In the genomic region with DNA sequence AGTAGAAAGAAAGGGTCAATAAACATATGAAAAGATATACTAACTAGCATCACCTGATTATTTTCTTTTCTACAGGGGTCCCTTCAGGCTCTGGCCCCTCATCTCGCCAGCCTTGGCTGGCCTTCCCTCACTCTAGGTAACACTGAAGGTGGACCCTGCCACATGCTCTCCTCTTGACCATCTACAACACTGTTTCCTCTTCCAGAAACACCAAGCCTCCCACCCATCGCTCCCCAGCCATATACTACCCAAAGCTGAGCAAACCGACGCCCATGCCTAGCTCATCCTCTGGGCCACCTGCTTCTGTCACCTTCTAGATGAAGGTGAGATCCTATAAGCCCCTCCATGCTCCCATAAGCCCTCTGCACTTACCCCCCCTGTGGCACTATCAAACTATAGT, we compare ENCODE assay signal across 21 cellular contexts. TPM values are rescaled to one million over a fixed set of nuclear protein-coding genes. Genes with fewer than 3 reads are reported as not detected.
DNase-seq lines count a peak whose midpoint lies in the region; ATAC-seq, FAIRE-seq and TF ChIP-seq lines count a peak whose summit lies in the region.
"Had no signal": no experiment of that assay in that cellular context is flagged by ENCODE, and none has a peak within 500 bp of the region (broad histone marks: within the 10 kb centered on the region; RNA-seq: fewer than 3 reads in every experiment).

No MANE protein-coding gene starts in this region.

- POLR2A ChIA-PET in CD8-positive, alpha-beta T cell (lab: Charles Lee): no interaction called here
- POLR2A ChIA-PET in K562 (lab: Yijun Ruan, JAX): interaction anchor here (0.6 to 2.4 kb wide), 12 partner anchors 9 to 171 kb away, joined by 3 to 11 read pairs (median 4); a partner anchor contains a TSS

- H3K36me3 Mint-ChIP-seq in CD8-positive, alpha-beta T cell: peaks cover 70% of the 10 kb centered on the region
- H3K36me3 Mint-ChIP-seq in GM23338 (ENCODE audit: low read depth) (peaks cover 73% of the 10 kb centered on the region), osteocyte (ENCODE audit: unreplicated experiment) (peaks cover 33% of the 10 kb centered on the region)
- H3K36me3 Mint-ChIP-seq in activated CD8-positive, alpha-beta memory T cell treated with anti-CD3 and anti-CD28 coated beads, Interleukin-2, amount 10 ng/mL, durations not matched to agents 7 days and 5 days: peaks cover 49% of the 10 kb centered on the region

- CTCF ChIA-PET in CD8-positive, alpha-beta T cell (lab: Charles Lee): interaction anchor here (0.9 to 6.6 kb wide), 6 partner anchors 9 to 123 kb away, joined by 3 to 59 read pairs (median 4); no protein-coding TSS in a partner anchor
- CTCF ChIA-PET in K562 (lab: Yijun Ruan, JAX; ENCODE audit: low intra/inter-chr PET ratio): no interaction called here
- CTCF ChIA-PET in activated CD8-positive, alpha-beta memory T cell treated with anti-CD3 and anti-CD28 coated beads, Interleukin-2, amount 10 ng/mL, durations not matched to agents 7 days and 5 days (lab: Charles Lee): interaction anchor here (1.2 to 5.0 kb wide), 2 partner anchors 41 to 105 kb away, joined by 4 to 41 read pairs; a partner anchor contains a TSS

- H3K9ac ChIP-seq in K562 (ENCODE audit: insufficient read depth in 1 of 2, low read depth in 2 of 2, low read length in 2 of 2): no peak overlapping the region

- peaks cover 20% of the 10 kb centered on the region for H3K36me3 ChIP-seq in CD8-positive, alpha-beta T cell (ENCODE audit: insufficient read depth, low read length)
- H3K36me3 ChIP-seq in GM23338 (ENCODE audit: insufficient read depth): peaks cover 37% of the 10 kb centered on the region
- peaks cover 91% of the 10 kb centered on the region for H3K36me3 ChIP-seq in K562 (ENCODE audit: control insufficient read depth, insufficient read depth, low read length)

- BruUV-seq in K562 (replicated peaks; lab: Mats Ljungman, UMichigan): no TSS peak

- H3K9me2 ChIP-seq in GM23338 (ENCODE audit: insufficient read depth): no peaks in the 10 kb centered on the region

- TF ChIP-seq CTCF in CD8-positive, alpha-beta T cell (IDR thresholded peaks at IDR 0.05): no peak
- TF ChIP-seq CTCF in GM23338 (conservative IDR thresholded peaks at IDR 0.05; ENCODE audit: low read depth in 2 of 2): no peak
- TF ChIP-seq CTCF in K562 (IDR thresholded peaks at IDR 0.05 in 2 of 3, conservative IDR thresholded peaks at IDR 0.05 in 1 of 3; ENCODE audit: insufficient read depth in 2 of 3, low read depth in 1 of 3, low read length in 3 of 3): no peak
- no peak for TF ChIP-seq CTCF in osteocyte (IDR thresholded peaks at IDR 0.05)

- no peaks in the 10 kb centered on the region for H3K27me3 ChIP-seq in CD8-positive, alpha-beta T cell (ENCODE audit: insufficient read depth, low read length)
- no peaks in the 10 kb centered on the region for H3K27me3 ChIP-seq in GM23338 (ENCODE audit: insufficient read depth)
- no peaks in the 10 kb centered on the region for H3K27me3 ChIP-seq in K562 (ENCODE audit: control insufficient read depth in 2 of 2, insufficient read depth in 2 of 2, low read length in 2 of 2)
- H3K27me3 ChIP-seq: BE2C had no signal

- H3K79me2 ChIP-seq in GM23338 (replicated peaks; ENCODE audit: insufficient read depth): no peaks in the 10 kb centered on the region
- H3K79me2 ChIP-seq in K562 (ENCODE audit: control insufficient read depth, insufficient read depth, low read length): peaks cover 6% of the 10 kb centered on the region; the same call in 1 of the 3 replicates

- 0 out of 2 replicates have a peak, but pooled peaks cover 4% of the 10 kb centered on the region for H3F3A ChIP-seq in GM23338 (replicated peaks; ENCODE audit: low read depth)

- no peaks in the 10 kb centered on the region for H3K4me1 ChIP-seq in CD8-positive, alpha-beta T cell (ENCODE audit: insufficient read depth, low read length)
- 0 out of 2 replicates have a peak, but pooled peaks cover 4% of the 10 kb centered on the region for H3K4me1 ChIP-seq in GM23338 (ENCODE audit: insufficient read depth)
- H3K4me1 ChIP-seq in K562 (replicated peaks in 1 of 2; ENCODE audit: control insufficient read depth in 2 of 2, insufficient read depth in 2 of 2, low read length in 2 of 2): no peaks in the 10 kb centered on the region
- H3K4me1 ChIP-seq: BE2C had no signal

- no peaks in the 10 kb centered on the region for H3K27me3 Mint-ChIP-seq in CD8-positive, alpha-beta T cell (ENCODE audit: low read depth)
- no peaks in the 10 kb centered on the region for H3K27me3 Mint-ChIP-seq in GM23338 (ENCODE audit: insufficient read depth, low read depth, poor library complexity)
- no peaks in the 10 kb centered on the region for H3K27me3 Mint-ChIP-seq in osteocyte (ENCODE audit: unreplicated experiment)
- no peaks in the 10 kb centered on the region for H3K27me3 Mint-ChIP-seq in activated CD8-positive, alpha-beta memory T cell treated with anti-CD3 and anti-CD28 coated beads, Interleukin-2, amount 10 ng/mL, durations not matched to agents 7 days and 5 days

- in situ Hi-C loops in K562 (cut with MboI): no loop called here

- WGBS in K562 (ENCODE audit: insufficient coverage, low coverage, missing lambda C conversion rate): 95% methylated on average over 4 of the region's 4 CpGs

- intact Hi-C loops in CD8-positive, alpha-beta T cell (cut with DNase I, micrococcal nuclease): no loop called here
- intact Hi-C loops in K562 (cut with micrococcal nuclease): no loop called here

- no peak overlapping the region for H3K27ac ChIP-seq in CD8-positive, alpha-beta T cell (ENCODE audit: low read depth, low read length)
- H3K27ac ChIP-seq in GM23338 (ENCODE audit: low read depth): peak overlapping the region; percentile 51; the same call in 1 of the 2 replicates
- H3K27ac ChIP-seq in K562 (ENCODE audit: extremely low read depth, low read depth, low read length): no peak overlapping the region

- H2AFZ ChIP-seq in GM23338 (no peak overlapping the region), K562 (ENCODE audit: low read depth, low read length) (no peak overlapping the region)

- no peak for ATAC-seq in CD8-positive, alpha-beta T cell
- ATAC-seq in GM23338 (no peak), K562 (peak; percentile 23)
- ATAC-seq in activated CD8-positive, alpha-beta memory T cell treated with anti-CD3 and anti-CD28 coated beads, Interleukin-2, amount 10 ng/mL, durations not matched to agents 7 days and 5 days: no peak
- ATAC-seq: Panc1 had no signal

- no peak for TF ChIP-seq EP300 in K562 (IDR thresholded peaks at IDR 0.05; ENCODE audit: low read length)

- H3K27ac Mint-ChIP-seq in CD8-positive, alpha-beta T cell: peak overlapping the region; percentile 43
- H3K27ac Mint-ChIP-seq in GM23338 (peak overlapping the region; percentile 32; the same call in 1 of the 2 replicates), osteocyte (ENCODE audit: unreplicated experiment) (peak overlapping the region; percentile 71)
- no peak overlapping the region for H3K27ac Mint-ChIP-seq in activated CD8-positive, alpha-beta memory T cell treated with anti-CD3 and anti-CD28 coated beads, Interleukin-2, amount 10 ng/mL, durations not matched to agents 7 days and 5 days

- peaks cover 3% of the 10 kb centered on the region for H3K4me1 Mint-ChIP-seq in CD8-positive, alpha-beta T cell (ENCODE audit: low read depth)
- H3K4me1 Mint-ChIP-seq in GM23338 (peaks cover 4% of the 10 kb centered on the region; the same call in 1 of the 3 replicates), osteocyte (ENCODE audit: unreplicated experiment) (no peaks in the 10 kb centered on the region)
- H3K4me1 Mint-ChIP-seq in activated CD8-positive, alpha-beta memory T cell treated with anti-CD3 and anti-CD28 coated beads, Interleukin-2, amount 10 ng/mL, durations not matched to agents 7 days and 5 days: peaks cover 3% of the 10 kb centered on the region

- no peak overlapping the region for H3K4me2 ChIP-seq in GM23338
- H3K4me2 ChIP-seq in K562 (ENCODE audit: insufficient read depth, low read length): no peak overlapping the region

- no peaks in the 10 kb centered on the region for H3K9me1 ChIP-seq in K562 (ENCODE audit: control insufficient read depth, insufficient read depth, low read length)

- no peaks in the 10 kb centered on the region for H3K9me3 ChIP-seq in CD8-positive, alpha-beta T cell (ENCODE audit: low read length)
- no peaks in the 10 kb centered on the region for H3K9me3 ChIP-seq in K562 (replicated peaks; ENCODE audit: control insufficient read depth, insufficient read depth, low read depth, low read length)
- H3K9me3 ChIP-seq: BE2C had no signal

- no peak overlapping the region for H3K4me3 Mint-ChIP-seq in CD8-positive, alpha-beta T cell
- H3K4me3 Mint-ChIP-seq in GM23338 (no peak overlapping the region), osteocyte (ENCODE audit: unreplicated experiment) (no peak overlapping the region)
- no peak overlapping the region for H3K4me3 Mint-ChIP-seq in activated CD8-positive, alpha-beta memory T cell treated with anti-CD3 and anti-CD28 coated beads, Interleukin-2, amount 10 ng/mL, durations not matched to agents 7 days and 5 days
- H3K4me3 Mint-ChIP-seq: CD8-positive, alpha-beta memory T cell had no signal

- no peak for FAIRE-seq in K562 (lab: Jason Lieb, UNC)
- FAIRE-seq: G401.6 had no signal

- no peak for TF ChIP-seq RAD21 in K562 (CRISPR knock-in tag; conservative IDR thresholded peaks at IDR 0.05 in 1 of 2, IDR thresholded peaks at IDR 0.05 in 1 of 2)

- peak; percentile 45 for TF ChIP-seq POLR2A in K562 (conservative IDR thresholded peaks at IDR 0.05)

- no peaks in the 10 kb centered on the region for H3K9me3 Mint-ChIP-seq in CD8-positive, alpha-beta T cell
- H3K9me3 Mint-ChIP-seq in GM23338: no peaks in the 10 kb centered on the region
- no peaks in the 10 kb centered on the region for H3K9me3 Mint-ChIP-seq in osteocyte (ENCODE audit: unreplicated experiment)
- no peaks in the 10 kb centered on the region for H3K9me3 Mint-ChIP-seq in activated CD8-positive, alpha-beta memory T cell treated with anti-CD3 and anti-CD28 coated beads, Interleukin-2, amount 10 ng/mL, durations not matched to agents 7 days and 5 days (ENCODE audit: low read depth)
- H3K9me3 Mint-ChIP-seq: CD8-positive, alpha-beta memory T cell had no signal

- H4K20me1 ChIP-seq in GM23338 (replicated peaks; ENCODE audit: insufficient read depth) (peaks cover 13% of the 10 kb centered on the region), K562 (replicated peaks; ENCODE audit: control insufficient read depth, insufficient read depth, low read length) (no peaks in the 10 kb centered on the region; the same call in 1 of the 2 replicates)

- H3K4me3 ChIP-seq in CD8-positive, alpha-beta T cell (ENCODE audit: low read depth, low read length): no peak overlapping the region
- no peak overlapping the region for H3K4me3 ChIP-seq in GM23338
- no peak overlapping the region for H3K4me3 ChIP-seq in K562

- no peak for DNase-seq in CD8-positive, alpha-beta T cell
- no peak for DNase-seq in GM23338 (ENCODE audit: low spot score)
- no peak for DNase-seq in K562 (ENCODE audit: extremely low read depth in 1 of 4, low spot score in 3 of 4)
- DNase-seq in osteocyte (ENCODE audit: extremely low spot score, unreplicated experiment): no peak
- no peak for DNase-seq in NCI-H510A treated with DMSO at 0.1 percent for 48 hours (lab: John Stamatoyannopoulos, UW)
- DNase-seq in activated CD8-positive, alpha-beta memory T cell treated with anti-CD3 and anti-CD28 coated beads, Interleukin-2, amount 10 ng/mL, durations not matched to agents 7 days and 5 days: no peak
- no peak for DNase-seq in COR-L47 (lab: John Stamatoyannopoulos, UW)
- DNase-seq: BE2C; CD8-positive, alpha-beta memory T cell; DND-41; H7; IMR-90; Kasumi-1; MM.1S; NCI-H1105; NCI-H1694; NCI-H2107; NCI-H2227 treated with DMSO at 0.1 percent for 48 hours; NCI-H524 treated with DMSO at 0.1 percent for 48 hours had no signal

RNA-seq across cellular contexts. Expression of a gene that starts 14.8 kb away (rescaled TPM):
- 100 to 1,000 TPM in 1 of 2 experiments, 10 to 100 TPM in 1; 96.5 to 106 TPM for total RNA-seq in CD8-positive, alpha-beta T cell
- total RNA-seq in GM23338 (2014; rRNA removed; shearing (Covaris generic)): 114 and 125 TPM in 2 replicates
- polyA plus RNA-seq in GM23338 (2016; fragmentation: Nextera tagmentation; extraction: Ambion mirVana): 62.4 and 65.9 TPM in 2 replicates
- 698 and 990 TPM in 2 replicates for total RNA-seq in K562 (2011; cell fraction: chromatin; rRNA removed; ENCODE audit: low replicate concordance)
- 389 and 392 TPM in 2 replicates for total RNA-seq in K562 (2011; cell fraction: nucleolus; rRNA removed)
- 547 and 619 TPM in 2 replicates for total RNA-seq in K562 (2011; cell fraction: nucleoplasm; rRNA removed)
- 176 and 194 TPM in 2 replicates for total RNA-seq in K562 (2014; rRNA removed)
- total RNA-seq in K562 (2014; rRNA removed; fragmentation: Illumina TruSeq; extraction: Trizol): 269 and 301 TPM in 2 replicates
- 190 and 197 TPM in 2 replicates for total RNA-seq in K562 (2015; rRNA removed; fragmentation: Illumina TruSeq; extraction: Trizol)
- total RNA-seq in K562 (2021): 168 and 169 TPM in 2 replicates
- polyA plus RNA-seq in K562 (2011; rRNA removed): 307 and 315 TPM in 2 replicates
- 232 and 246 TPM in 2 replicates for polyA plus RNA-seq in K562 (2011; cell fraction: cytosol; rRNA removed)
- 472 and 632 TPM in 2 replicates for polyA plus RNA-seq in K562 (2011; cell fraction: nucleus; rRNA removed)
- polyA plus RNA-seq in K562 (2012): 114 and 144 TPM in 2 replicates
- 201 and 250 TPM in 2 replicates for polyA plus RNA-seq in K562 (2014; fragmentation: Illumina TruSeq; extraction: Trizol)
- 100 to 1,000 TPM; 136 to 181 TPM for polyA plus RNA-seq in K562 (2014; fragmentation: Nextera tagmentation; extraction: Ambion mirVana)
- polyA plus RNA-seq in K562 (2014; rRNA removed): 207 and 213 TPM in 2 replicates
- polyA minus RNA-seq in K562 (2011; rRNA and poly(A)+ RNA removed): 307 and 339 TPM in 2 replicates
- 97.9 and 140 TPM in 2 replicates for polyA minus RNA-seq in K562 (2011; cell fraction: cytosol; rRNA and poly(A)+ RNA removed)
- 212 and 378 TPM in 2 replicates for polyA minus RNA-seq in K562 (2011; cell fraction: nucleus; rRNA and poly(A)+ RNA removed)
- total RNA-seq in osteocyte: 130 TPM in 2 replicates
- 100 to 1,000 TPM; 138 to 157 TPM for total RNA-seq in activated CD8-positive, alpha-beta memory T cell treated with anti-CD3 and anti-CD28 coated beads, Interleukin-2, amount 10 ng/mL, durations not matched to agents 7 days and 5 days

RNA-seq across cellular contexts. Expression of a gene that starts 40.9 kb away (rescaled TPM):
- 1 to 10 TPM; 3.6 to 4.1 TPM for total RNA-seq in CD8-positive, alpha-beta T cell
- total RNA-seq in GM23338 (2014; rRNA removed; shearing (Covaris generic)): 18.5 and 26.4 TPM in 2 replicates
- 9.5 and 10.3 TPM in 2 replicates for polyA plus RNA-seq in GM23338 (2016; fragmentation: Nextera tagmentation; extraction: Ambion mirVana)
- 43.2 and 68.9 TPM in 2 replicates for total RNA-seq in K562 (2011; cell fraction: chromatin; rRNA removed; ENCODE audit: low replicate concordance)
- 40.5 and 41.3 TPM in 2 replicates for total RNA-seq in K562 (2011; cell fraction: nucleolus; rRNA removed)
- 39.2 and 39.8 TPM in 2 replicates for total RNA-seq in K562 (2011; cell fraction: nucleoplasm; rRNA removed)
- total RNA-seq in K562 (2014; rRNA removed): 18.8 and 21.1 TPM in 2 replicates
- total RNA-seq in K562 (2014; rRNA removed; fragmentation: Illumina TruSeq; extraction: Trizol): 12.6 and 12.7 TPM in 2 replicates
- total RNA-seq in K562 (2015; rRNA removed; fragmentation: Illumina TruSeq; extraction: Trizol): 10.5 and 10.8 TPM in 2 replicates
- 30.8 and 32.0 TPM in 2 replicates for total RNA-seq in K562 (2021)
- 18.2 and 20.5 TPM in 2 replicates for polyA plus RNA-seq in K562 (2011; rRNA removed)
- 19.2 and 26.4 TPM in 2 replicates for polyA plus RNA-seq in K562 (2011; cell fraction: cytosol; rRNA removed)
- 40.6 and 54.1 TPM in 2 replicates for polyA plus RNA-seq in K562 (2011; cell fraction: nucleus; rRNA removed)
- polyA plus RNA-seq in K562 (2012): 15.5 and 22.2 TPM in 2 replicates
- 22.0 and 22.3 TPM in 2 replicates for polyA plus RNA-seq in K562 (2014; fragmentation: Illumina TruSeq; extraction: Trizol)
- 1 to 10 TPM; 4.3 to 5.4 TPM for polyA plus RNA-seq in K562 (2014; fragmentation: Nextera tagmentation; extraction: Ambion mirVana)
- polyA plus RNA-seq in K562 (2014; rRNA removed): 20.1 and 21.1 TPM in 2 replicates
- 18.1 and 27.5 TPM in 2 replicates for polyA minus RNA-seq in K562 (2011; rRNA and poly(A)+ RNA removed)
- 18.8 and 19.5 TPM in 2 replicates for polyA minus RNA-seq in K562 (2011; cell fraction: cytosol; rRNA and poly(A)+ RNA removed)
- polyA minus RNA-seq in K562 (2011; cell fraction: nucleus; rRNA and poly(A)+ RNA removed): 25.4 and 26.8 TPM in 2 replicates
- 33.0 TPM in 2 replicates for total RNA-seq in osteocyte
- total RNA-seq in activated CD8-positive, alpha-beta memory T cell treated with anti-CD3 and anti-CD28 coated beads, Interleukin-2, amount 10 ng/mL, durations not matched to agents 7 days and 5 days: 10 to 100 TPM; 34.1 to 37.4 TPM
